8 cellular contexts compared by ENCODE assay signal in genomic region chr11:416051-416756, GRCh38. TPM values are rescaled to one million over a fixed set of nuclear protein-coding genes. Genes with fewer than 3 reads are reported as not detected.
DNase-seq lines count a peak whose midpoint lies in the region; ATAC-seq and TF ChIP-seq lines count a peak whose summit lies in the region.

No MANE protein-coding gene starts in this region.

- peaks cover 47% of the 10 kb centered on the region for H3K27me3 ChIP-seq in iPS-20b (ENCODE audit: insufficient read depth, low read length)

- no peaks in the 10 kb centered on the region for H3K36me3 ChIP-seq in iPS-20b (ENCODE audit: insufficient read depth, low read depth, low read length)

- no peak for DNase-seq in HFFc6
- DNase-seq in OCI-M2 (lab: John Stamatoyannopoulos, UW; ENCODE audit: unreplicated experiment), result no peak
- DNase-seq in erythroblast (lab: John Stamatoyannopoulos, UW), result no peak
- DNase-seq in hepatic stellate cell (ENCODE audit: low spot score), result no peak
- no peak for DNase-seq in RPMI8226

- H3K9ac ChIP-seq in iPS-20b (ENCODE audit: low read depth, low read length), result peak overlapping the region; percentile 59; the same call in 1 of the 2 replicates

- no peaks in the 10 kb centered on the region for H3K9me3 ChIP-seq in iPS-20b (ENCODE audit: insufficient read depth, low read depth, low read length)

- H3K4me3 ChIP-seq in iPS-20b (ENCODE audit: low read length), result peak overlapping the region; percentile 66; the same call in 1 of the 2 replicates

- ATAC-seq in stimulated activated memory B cell treated with anti-CD40 and anti-IgM and Interleukin-4, amounts not matched to agents 10 μg/mL and 1 μg/mL and 100 μg/mL, for 72 hours, result no peak

- no peak overlapping the region for H3K27ac ChIP-seq in iPS-20b (ENCODE audit: low read length)

- peak overlapping the region; percentile 26; the same call in 1 of the 2 replicates for H3K4me3 Mint-ChIP-seq in HFFc6
- peak overlapping the region; percentile 93 for H3K4me3 Mint-ChIP-seq in activated naive CD8-positive, alpha-beta T cell
- peak overlapping the region; percentile 70 for H3K4me3 Mint-ChIP-seq in stimulated activated memory B cell treated with anti-CD40 and anti-IgM and Interleukin-4, amounts not matched to agents 10 μg/mL and 1 μg/mL and 100 μg/mL, for 72 hours

- H3K9me3 Mint-ChIP-seq in HFFc6, result no peaks in the 10 kb centered on the region
- no peaks in the 10 kb centered on the region for H3K9me3 Mint-ChIP-seq in activated naive CD8-positive, alpha-beta T cell (ENCODE audit: low read depth)
- H3K9me3 Mint-ChIP-seq in stimulated activated memory B cell treated with anti-CD40 and anti-IgM and Interleukin-4, amounts not matched to agents 10 μg/mL and 1 μg/mL and 100 μg/mL, for 72 hours, result no peaks in the 10 kb centered on the region

- peaks cover 12% of the 10 kb centered on the region for H3K4me1 Mint-ChIP-seq in HFFc6 (ENCODE audit: low read depth)
- H3K4me1 Mint-ChIP-seq in activated naive CD8-positive, alpha-beta T cell (ENCODE audit: low read depth), result peaks cover 27% of the 10 kb centered on the region
- H3K4me1 Mint-ChIP-seq in stimulated activated memory B cell treated with anti-CD40 and anti-IgM and Interleukin-4, amounts not matched to agents 10 μg/mL and 1 μg/mL and 100 μg/mL, for 72 hours, result peaks cover 37% of the 10 kb centered on the region

- TF ChIP-seq CTCF in HFFc6 (IDR thresholded peaks at IDR 0.05), result no peak

- H3K27ac Mint-ChIP-seq in HFFc6, result no peak overlapping the region
- H3K27ac Mint-ChIP-seq in activated naive CD8-positive, alpha-beta T cell, result peak overlapping the region; percentile 85
- H3K27ac Mint-ChIP-seq in stimulated activated memory B cell treated with anti-CD40 and anti-IgM and Interleukin-4, amounts not matched to agents 10 μg/mL and 1 μg/mL and 100 μg/mL, for 72 hours, result peak overlapping the region; percentile 38

- no peak for TF ChIP-seq POLR2A in erythroblast (IDR thresholded peaks at IDR 0.05; ENCODE audit: low read length)

- no peaks in the 10 kb centered on the region for H3K4me1 ChIP-seq in iPS-20b (ENCODE audit: insufficient read depth, low read length)

- no peaks in the 10 kb centered on the region for H3K36me3 Mint-ChIP-seq in HFFc6 (ENCODE audit: low read depth)
- no peaks in the 10 kb centered on the region for H3K36me3 Mint-ChIP-seq in activated naive CD8-positive, alpha-beta T cell
- H3K36me3 Mint-ChIP-seq in stimulated activated memory B cell treated with anti-CD40 and anti-IgM and Interleukin-4, amounts not matched to agents 10 μg/mL and 1 μg/mL and 100 μg/mL, for 72 hours, result no peaks in the 10 kb centered on the region

- H3K27me3 Mint-ChIP-seq in HFFc6 (ENCODE audit: insufficient read depth), result peaks cover 4% of the 10 kb centered on the region
- no peaks in the 10 kb centered on the region for H3K27me3 Mint-ChIP-seq in activated naive CD8-positive, alpha-beta T cell
- no peaks in the 10 kb centered on the region for H3K27me3 Mint-ChIP-seq in stimulated activated memory B cell treated with anti-CD40 and anti-IgM and Interleukin-4, amounts not matched to agents 10 μg/mL and 1 μg/mL and 100 μg/mL, for 72 hours

RNA-seq across cellular contexts. Expression of gene SIGIRR, which starts 1.4 kb away (rescaled TPM):
- total RNA-seq in HFFc6 (2021; fragmentation: NEBNext Ultra II Directional; extraction: Animal tissue kit (Norgen Biotek cat#: 25700)), result 10 to 100 TPM; 15.9 to 21.6 (median 18.7) TPM

RNA-seq across cellular contexts. Expression of gene PKP3, which starts 22.2 kb away (rescaled TPM):
- total RNA-seq in HFFc6 (2021; fragmentation: NEBNext Ultra II Directional; extraction: Animal tissue kit (Norgen Biotek cat#: 25700)), result 1 to 10 TPM; 2.5 to 3.3 (median 2.9) TPM

RNA-seq across cellular contexts. Expression of gene ANO9, which starts 25.6 kb away (rescaled TPM):
- total RNA-seq in HFFc6 (2021; fragmentation: NEBNext Ultra II Directional; extraction: Animal tissue kit (Norgen Biotek cat#: 25700)), result not detected

RNA-seq across cellular contexts. Expression of gene PTDSS2, which starts 33.9 kb away (rescaled TPM):
- 10 to 100 TPM; 23.3 to 34.5 (median 27.2) TPM for total RNA-seq in HFFc6 (2021; fragmentation: NEBNext Ultra II Directional; extraction: Animal tissue kit (Norgen Biotek cat#: 25700))

RNA-seq across cellular contexts. Expression of gene B4GALNT4, which starts 46.9 kb away (rescaled TPM):
- 10 to 100 TPM in 1 of 6 experiments, 1 to 10 TPM in 5; 6.4 to 12.1 (median 8.4) TPM for total RNA-seq in HFFc6 (2021; fragmentation: NEBNext Ultra II Directional; extraction: Animal tissue kit (Norgen Biotek cat#: 25700))

Comparison
In these comparisons a context has a peak if more than half of its experiments do, and no peak if none do; other contexts are left out.
1. H3K4me3 Mint-ChIP-seq: peak in every context shown above with its lines; median percentile 93 in activated naive CD8-positive, alpha-beta T cell; 70 in stimulated activated memory B cell treated with anti-CD40 and anti-IgM and Interleukin-4, amounts not matched to agents 10 μg/mL and 1 μg/mL and 100 μg/mL, for 72 hours; 26 in HFFc6.